In the genomic region with DNA sequence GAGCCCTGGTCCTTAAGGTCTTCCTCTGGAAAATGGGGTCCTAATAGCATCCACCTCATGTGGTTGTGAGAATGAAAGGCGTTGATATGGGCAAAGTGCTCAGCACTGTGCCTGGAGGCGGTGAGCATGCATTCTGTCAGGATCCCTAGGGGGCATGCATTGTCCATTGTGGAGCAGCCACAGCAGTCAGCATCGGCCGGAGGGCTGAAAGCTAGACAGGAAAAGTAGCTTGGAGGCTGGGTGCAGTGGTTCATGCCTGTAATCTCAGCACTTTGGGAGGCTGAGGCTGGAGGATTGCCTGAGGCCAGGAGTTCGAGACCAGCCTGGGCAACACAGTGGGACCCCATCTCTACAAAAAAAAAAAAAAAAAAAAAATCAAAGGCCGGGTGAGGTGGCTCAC, we compare ENCODE assay signal across 8 cellular contexts.
A peak's percentile ranks its signal among the peaks of the same experiment; 100 is the strongest.
DNase-seq lines count a peak whose midpoint lies in the region; ATAC-seq and TF ChIP-seq lines count a peak whose summit lies in the region.

No MANE protein-coding gene starts in this region.

- H3K36me3 ChIP-seq in BE2C (no peaks in the 10 kb centered on the region), GM23248 (ENCODE audit: low read depth) (no peaks in the 10 kb centered on the region), SU-DHL-6 (ENCODE audit: low read length) (no peaks in the 10 kb centered on the region), upper lobe of left lung (no peaks in the 10 kb centered on the region)

- no peaks in the 10 kb centered on the region for H4K20me1 ChIP-seq in GM23248 (ENCODE audit: insufficient read depth)
- H4K20me1 ChIP-seq in SU-DHL-6 (ENCODE audit: low read depth, low read length) = no peaks in the 10 kb centered on the region

- TF ChIP-seq EP300 in upper lobe of left lung (IDR thresholded peaks at IDR 0.05) = no peak

- peak; percentile 33 for DNase-seq in BE2C
- peak; percentile 59 for DNase-seq in GM23248
- DNase-seq in iPS-NIHi11 (ENCODE audit: low spot score) = peak; percentile 45
- DNase-seq in upper lobe of left lung = peak in 1 of 2 donors; percentile 55

- H3K9ac ChIP-seq in GM23248 (no peak overlapping the region), SU-DHL-6 (ENCODE audit: low read length) (no peak overlapping the region)

- H3K79me2 ChIP-seq in GM23248 (ENCODE audit: insufficient read depth) (no peaks in the 10 kb centered on the region), SU-DHL-6 (ENCODE audit: insufficient read depth, low read length) (no peaks in the 10 kb centered on the region)

- H3K27ac ChIP-seq in GM23248 (no peak overlapping the region), SU-DHL-6 (ENCODE audit: low read depth, low read length) (peak overlapping the region; percentile 85), upper lobe of left lung (no peak overlapping the region)

- in situ Hi-C loops in GM23248 (cut with MboI) = loop anchor here (10.0 kb wide), 1 partner anchor 181 kb away; no protein-coding TSS in a partner anchor

- H3K4me1 ChIP-seq in BE2C (no peaks in the 10 kb centered on the region), GM23248 (ENCODE audit: insufficient read depth) (0 out of 2 replicates have a peak, but pooled peaks cover 7% of the 10 kb centered on the region), upper lobe of left lung (no peaks in the 10 kb centered on the region)

- H3F3A ChIP-seq in GM23248 (ENCODE audit: insufficient read depth) (peaks cover 5% of the 10 kb centered on the region; the same call in 1 of the 2 replicates), SU-DHL-6 (ENCODE audit: insufficient read depth) (peaks cover 33% of the 10 kb centered on the region)

- WGBS in GM23248 (ENCODE audit: low coverage in 1 of 2, low lambda C conversion rate in 2 of 2, missing lambda C conversion rate in 2 of 2), 2 experiments = 55 to 58% methylated on average over 6 of the region's 6 CpGs
- WGBS in upper lobe of left lung, 2 donors = 34 to 52% methylated on average over 6 of the region's 6 CpGs

- H2AFZ ChIP-seq in GM23248 (no peak overlapping the region), SU-DHL-6 (ENCODE audit: low read depth, low read length, severe bottlenecking) (no peak overlapping the region)

- no peak for TF ChIP-seq POLR2A in upper lobe of left lung (IDR thresholded peaks at IDR 0.05)

- H3K9me2 ChIP-seq in GM23248 (ENCODE audit: insufficient read depth) (no peaks in the 10 kb centered on the region), SU-DHL-6 (replicated peaks; ENCODE audit: insufficient read depth, low read length) (no peaks in the 10 kb centered on the region)

- H3K27me3 ChIP-seq in BE2C (no peaks in the 10 kb centered on the region), GM23248 (replicated peaks; ENCODE audit: insufficient read depth) (no peaks in the 10 kb centered on the region), SU-DHL-6 (ENCODE audit: low read length) (no peaks in the 10 kb centered on the region), upper lobe of left lung (no peaks in the 10 kb centered on the region)

- TF ChIP-seq CTCF in BE2C (IDR thresholded peaks at IDR 0.05; ENCODE audit: low read depth, low read length) = no peak
- no peak for TF ChIP-seq CTCF in SU-DHL-6 (IDR thresholded peaks at IDR 0.05; ENCODE audit: insufficient read depth, low read length, poor library complexity, severe bottlenecking)
- TF ChIP-seq CTCF in upper lobe of left lung (IDR thresholded peaks at IDR 0.05) = peak in 3 of 6 experiments; percentile 23 to 48 (median 39)

- H3K4me3 ChIP-seq in BE2C (ENCODE audit: low read depth, low read length) = no peak overlapping the region
- H3K4me3 ChIP-seq in GM23248 = no peak overlapping the region
- H3K4me3 ChIP-seq in SU-DHL-6 (ENCODE audit: insufficient read depth, low read length, poor library complexity, severe bottlenecking) = no peak overlapping the region
- no peak overlapping the region for H3K4me3 ChIP-seq in upper lobe of left lung

- H3K9me3 ChIP-seq in BE2C (no peaks in the 10 kb centered on the region), GM23248 (ENCODE audit: low read depth) (no peaks in the 10 kb centered on the region), SU-DHL-6 (ENCODE audit: insufficient read depth, low read length) (no peaks in the 10 kb centered on the region), upper lobe of left lung (no peaks in the 10 kb centered on the region)

- H3K4me2 ChIP-seq in GM23248 (ENCODE audit: unreplicated experiment) = no peak overlapping the region
- H3K4me2 ChIP-seq in SU-DHL-6 (ENCODE audit: low read depth, low read length, poor library complexity, severe bottlenecking) = peak overlapping the region; percentile 20

- ATAC-seq in upper lobe of left lung (ENCODE audit: low FRiP score in 2 of 2) = peak; percentile 17 to 52
- no peak for ATAC-seq in esophagus mucosa
- ATAC-seq in HG02798 (IDR thresholded peaks at IDR 0.05; ENCODE audit: poor library complexity, unreplicated experiment) = no peak
- no peak for ATAC-seq in HG03521 (IDR thresholded peaks at IDR 0.05; ENCODE audit: unreplicated experiment)

Comparison
In these comparisons a context has a peak if more than half of its experiments do, and no peak if none do; other contexts are left out.
1. ATAC-seq: peak in upper lobe of left lung (2 of 2); none in esophagus mucosa (single experiment), HG02798 (single experiment) and HG03521 (single experiment).